8 cellular contexts compared by ENCODE assay signal in the genomic region with DNA sequence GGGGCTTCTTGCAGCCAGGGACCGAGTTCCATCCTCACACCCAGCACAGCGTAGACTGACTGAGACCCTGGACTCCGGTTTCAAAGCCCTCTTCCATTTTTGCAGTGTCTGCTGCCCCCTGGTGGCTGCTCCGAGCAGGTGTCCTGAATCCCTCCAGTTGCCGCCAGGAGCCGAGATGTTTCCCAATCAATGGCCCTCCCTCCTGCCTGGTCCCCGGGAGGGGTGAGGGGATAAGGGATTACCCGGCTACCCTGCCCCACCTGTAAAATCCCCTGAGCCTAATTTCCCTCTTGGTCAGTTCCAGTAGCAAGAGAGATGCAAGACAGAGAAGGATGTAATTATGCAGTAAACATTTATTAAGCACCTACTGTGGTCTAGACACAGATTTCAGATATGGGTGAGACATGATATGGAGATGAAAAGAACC. TPM values are rescaled to one million over a fixed set of nuclear protein-coding genes. Genes with fewer than 3 reads are reported as not detected.
A peak's percentile ranks its signal among the peaks of the same experiment; 100 is the strongest.
DNase-seq lines count a peak whose midpoint lies in the region; ATAC-seq and TF ChIP-seq lines count a peak whose summit lies in the region.

No MANE protein-coding gene starts in this region.

- H3K36me3 ChIP-seq in CD4-positive, alpha-beta memory T cell (ENCODE audit: insufficient read depth, low read length) = no peaks in the 10 kb centered on the region
- no peaks in the 10 kb centered on the region for H3K36me3 ChIP-seq in neural cell (ENCODE audit: insufficient read depth, low read length)

- intact Hi-C loops in CD4-positive, alpha-beta memory T cell (cut with micrococcal nuclease) = loop anchor here (1.0 kb wide), 1 partner anchor 420 kb away; no protein-coding TSS in a partner anchor

- POLR2A ChIA-PET in CD4-positive, alpha-beta memory T cell (lab: Charles Lee; ENCODE audit: partially characterized antibody) = no interaction called here

- H3K4me3 Mint-ChIP-seq in CD4-positive, alpha-beta memory T cell = no peak overlapping the region
- no peak overlapping the region for H3K4me3 Mint-ChIP-seq in activated T-cell treated with anti-CD3 and anti-CD28 coated beads, Interleukin-2, amount 50 U/mL, for 4 hours

- no peaks in the 10 kb centered on the region for H3K36me3 Mint-ChIP-seq in CD4-positive, alpha-beta memory T cell
- H3K36me3 Mint-ChIP-seq in activated T-cell treated with anti-CD3 and anti-CD28 coated beads, Interleukin-2, amount 50 U/mL, for 4 hours (ENCODE audit: insufficient read depth) = no peaks in the 10 kb centered on the region

- no peaks in the 10 kb centered on the region for H4K20me1 ChIP-seq in neural cell (ENCODE audit: insufficient read depth)

- peaks cover 2 to 8% (median 6%) of the 10 kb centered on the region in 4 donors for H3K4me1 Mint-ChIP-seq in CD4-positive, alpha-beta memory T cell
- peaks cover 7% of the 10 kb centered on the region for H3K4me1 Mint-ChIP-seq in activated T-cell treated with anti-CD3 and anti-CD28 coated beads, Interleukin-2, amount 50 U/mL, for 4 hours (ENCODE audit: low read depth)

- CTCF ChIA-PET in CD4-positive, alpha-beta memory T cell (lab: Charles Lee; ENCODE audit: partially characterized antibody) = interaction anchor here (0.6 to 4.8 kb wide), 8 partner anchors 10 to 420 kb away, joined by 3 to 34 read pairs (median 4); no protein-coding TSS in a partner anchor

- H3K79me2 ChIP-seq in neural cell (replicated peaks; ENCODE audit: insufficient read depth, low read length) = no peaks in the 10 kb centered on the region

- no peak overlapping the region for H3K9ac ChIP-seq in neural cell (ENCODE audit: low read length)

- no peaks in the 10 kb centered on the region for H3K9me3 ChIP-seq in CD4-positive, alpha-beta memory T cell (ENCODE audit: control insufficient read depth in 1 of 2, low read length in 2 of 2)
- no peaks in the 10 kb centered on the region for H3K9me3 ChIP-seq in neural cell (ENCODE audit: low read length)

- H3K4me3 ChIP-seq in CD4-positive, alpha-beta memory T cell (ENCODE audit: low read length in 2 of 2) = no peak overlapping the region
- no peak overlapping the region for H3K4me3 ChIP-seq in fibroblast of mammary gland (ENCODE audit: control insufficient read depth, low read depth, low read length)
- H3K4me3 ChIP-seq in neural cell (ENCODE audit: low read length) = no peak overlapping the region

- H3K9me2 ChIP-seq in neural cell (ENCODE audit: insufficient read depth, low read length) = no peaks in the 10 kb centered on the region

- TF ChIP-seq RAD21 in neural cell (conservative IDR thresholded peaks at IDR 0.05) = peak; percentile 94

- H3K27ac Mint-ChIP-seq in CD4-positive, alpha-beta memory T cell = no peak overlapping the region

- no peak overlapping the region for H3K4me2 ChIP-seq in neural cell (ENCODE audit: low read length)

- TF ChIP-seq EP300 in neural cell (conservative IDR thresholded peaks at IDR 0.05; ENCODE audit: poor library complexity, severe bottlenecking) = no peak

- no peak overlapping the region for H3K27ac ChIP-seq in CD4-positive, alpha-beta memory T cell (ENCODE audit: low read depth, low read length)
- H3K27ac ChIP-seq in neural cell (ENCODE audit: low read length) = no peak overlapping the region

- H3K27me3 ChIP-seq in CD4-positive, alpha-beta memory T cell (ENCODE audit: insufficient read depth, low read length) = no peaks in the 10 kb centered on the region
- no peaks in the 10 kb centered on the region for H3K27me3 ChIP-seq in neural cell (ENCODE audit: insufficient read depth, low read depth, low read length)

- peak; percentile 54 to 65 (median 55) for DNase-seq in CD4-positive, alpha-beta memory T cell
- peak in 53 of 76 experiments; percentile 1 to 58 (median 28) for DNase-seq in HUDEP-2 (lab: John Stamatoyannopoulos, UW; ENCODE audit: unreplicated experiment in 76 of 76)
- DNase-seq in OCI-M1 (lab: John Stamatoyannopoulos, UW) = peak; percentile 76
- DNase-seq in activated T-cell treated with anti-CD3 and anti-CD28 coated beads, Interleukin-2, amount 50 U/mL, for 4 hours = peak; percentile 73
- DNase-seq in fibroblast of mammary gland (ENCODE audit: low read depth) = peak; percentile 65
- DNase-seq in stimulated activated naive CD8-positive, alpha-beta T cell treated with anti-CD3 and anti-CD28 coated beads, Interleukin-15, Interleukin-2, amounts not matched to agents 100 U/mL and 50 U/mL, for 24 hours = peak; percentile 80

- no peak overlapping the region for H2AFZ ChIP-seq in neural cell (ENCODE audit: low read depth, low read length)

- H3K9me3 Mint-ChIP-seq in CD4-positive, alpha-beta memory T cell = peaks cover 0 to 2% (median 0%) of the 10 kb centered on the region in 8 donors
- H3K9me3 Mint-ChIP-seq in activated T-cell treated with anti-CD3 and anti-CD28 coated beads, Interleukin-2, amount 50 U/mL, for 4 hours = no peaks in the 10 kb centered on the region

- peak; percentile 69 to 73 for ATAC-seq in activated T-cell treated with anti-CD3 and anti-CD28 coated beads, Interleukin-2, amount 50 U/mL, for 4 hours
- no peak for ATAC-seq in stimulated activated naive CD8-positive, alpha-beta T cell treated with anti-CD3 and anti-CD28 coated beads, Interleukin-15, Interleukin-2, amounts not matched to agents 100 U/mL and 50 U/mL, for 24 hours
- ATAC-seq in HG02642 (IDR thresholded peaks at IDR 0.05; ENCODE audit: poor library complexity, unreplicated experiment) = no peak

- H3K27me3 Mint-ChIP-seq in CD4-positive, alpha-beta memory T cell = peaks cover 7 to 14% of the 10 kb centered on the region in 2 donors
- peaks cover 14% of the 10 kb centered on the region for H3K27me3 Mint-ChIP-seq in activated T-cell treated with anti-CD3 and anti-CD28 coated beads, Interleukin-2, amount 50 U/mL, for 4 hours (ENCODE audit: low read depth)

- peaks cover 6% of the 10 kb centered on the region for H3K4me1 ChIP-seq in CD4-positive, alpha-beta memory T cell (ENCODE audit: insufficient read depth, low read length)

- no peaks in the 10 kb centered on the region for H3F3A ChIP-seq in neural cell (ENCODE audit: insufficient read depth, low read length, poor library complexity, severe bottlenecking)

- TF ChIP-seq CTCF in fibroblast of mammary gland (conservative IDR thresholded peaks at IDR 0.05; ENCODE audit: control insufficient read depth, insufficient read depth, low read depth, low read length) (peak; percentile 89), neural cell (IDR thresholded peaks at IDR 0.05; ENCODE audit: poor library complexity, severe bottlenecking) (peak; percentile 95)

TF ChIP-seq in neural cell, 6 proteins besides CTCF, POLR2A, EP300 and RAD21:
- TF ChIP-seq SMC3 (conservative IDR thresholded peaks at IDR 0.05; ENCODE audit: poor library complexity) (peak; percentile 97), EZH2 (IDR thresholded peaks at IDR 0.05; ENCODE audit: borderline replicate concordance, insufficient read depth, low read length, poor library complexity, severe bottlenecking) (no peak), TAF1 (IDR thresholded peaks at IDR 0.05; ENCODE audit: low read depth) (no peak)

RNA-seq across cellular contexts. Expression of a gene that starts 55.0 kb away (rescaled TPM):
- total RNA-seq in CD4-positive, alpha-beta memory T cell = 1 to 10 TPM; 4.7 to 6.4 TPM
- 1 to 10 TPM in 1 of 2 donors, under 1 TPM in 1; 0.24 to 1.4 TPM for polyA plus RNA-seq in CD4-positive, alpha-beta memory T cell
- 1 to 10 TPM; 1.3 to 3.3 (median 1.8) TPM for total RNA-seq in activated T-cell treated with anti-CD3 and anti-CD28 coated beads, Interleukin-2, amount 50 U/mL, for 4 hours
- polyA plus RNA-seq in neural cell = 25.4 and 26.5 TPM in 2 replicates
- 20.0 and 20.8 TPM in 2 replicates for polyA minus RNA-seq in neural cell

Comparison
In these comparisons a context has a peak if more than half of its experiments do, and no peak if none do; other contexts are left out.
1. DNase-seq: peak in every context shown above with its lines; median percentile 80 in stimulated activated naive CD8-positive, alpha-beta T cell treated with anti-CD3 and anti-CD28 coated beads, Interleukin-15, Interleukin-2, amounts not matched to agents 100 U/mL and 50 U/mL, for 24 hours; 76 in OCI-M1; 73 in activated T-cell treated with anti-CD3 and anti-CD28 coated beads, Interleukin-2, amount 50 U/mL, for 4 hours; 65 in fibroblast of mammary gland; 55 in CD4-positive, alpha-beta memory T cell; 28 in HUDEP-2.
2. ATAC-seq: peak in activated T-cell treated with anti-CD3 and anti-CD28 coated beads, Interleukin-2, amount 50 U/mL, for 4 hours (2 of 2); none in stimulated activated naive CD8-positive, alpha-beta T cell treated with anti-CD3 and anti-CD28 coated beads, Interleukin-15, Interleukin-2, amounts not matched to agents 100 U/mL and 50 U/mL, for 24 hours (single experiment) and HG02642 (single experiment).